Comparison of ENCODE assay signal across 8 cellular contexts in genomic region chr1:28259252-28259934, GRCh38. TPM values are rescaled to one million over a fixed set of nuclear protein-coding genes. Genes with fewer than 3 reads are reported as not detected.
A peak's percentile ranks its signal among the peaks of the same experiment; 100 is the strongest.
DNase-seq lines count a peak whose midpoint lies in the region; TF ChIP-seq lines count a peak whose summit lies in the region.

Gene SESN2, plus strand, starts transcription at chr1:28259518. Its CDS starts 330 bp downstream, at chr1:28259848.

- peak within 1 kb of the TSS; percentile 98 for H3K18ac ChIP-seq in neuronal stem cell (ENCODE audit: low read length)

- no peak within 1 kb of the TSS for H4K91ac ChIP-seq in neuronal stem cell (ENCODE audit: low read depth, low read length, poor library complexity)

- H3K36me3 ChIP-seq in neuronal stem cell (replicated peaks in 1 of 2; ENCODE audit: control insufficient read depth in 2 of 2, insufficient read depth in 2 of 2, low read length in 2 of 2), result no peaks in the 10 kb centered on the region

- H3K4me2 ChIP-seq in neuronal stem cell (ENCODE audit: insufficient read depth, low read length, poor library complexity, severe bottlenecking), result peak within 1 kb of the TSS; percentile 63

- no peaks in the 10 kb centered on the region for H3K9me3 Mint-ChIP-seq in activated naive CD4-positive, alpha-beta T cell treated with anti-CD3 and anti-CD28 coated beads for 36 hours

- in situ Hi-C loops in SK-MEL-5 (cut with HindIII; ENCODE audit: low pct_unique_long_range_greater_than_20kb, low sequenced_read_pairs), result no loop called here

- CTCF ChIA-PET in HEK293T (lab: Yijun Ruan, JAX), result interaction anchor here (0.7 to 2.2 kb wide), 3 partner anchors 10 to 23 kb away, joined by 3 to 20 read pairs (median 5); partner anchors contain the start of gene ATP5IF1
- CTCF ChIA-PET in activated naive CD4-positive, alpha-beta T cell treated with anti-CD3 and anti-CD28 coated beads for 36 hours (lab: Charles Lee), result interaction anchor here (5.1 kb wide), 1 partner anchor 11 kb away, joined by 50 read pairs; no protein-coding TSS in a partner anchor

- H3K4me3 ChIP-seq in neuronal stem cell (ENCODE audit: low read length in 2 of 2), result peak within 1 kb of the TSS; percentile 87 to 99

- H2BK120ac ChIP-seq in neuronal stem cell (ENCODE audit: low read depth, low read length), result peak within 1 kb of the TSS; percentile 38

- H4K8ac ChIP-seq in neuronal stem cell (ENCODE audit: low read depth, low read length), result no peak within 1 kb of the TSS

- intact Hi-C loops in activated naive CD4-positive, alpha-beta T cell treated with anti-CD3 and anti-CD28 coated beads for 36 hours (cut with micrococcal nuclease), result loop anchor here (1.0 to 5.0 kb wide), 6 partner anchors 10 to 487 kb away; partner anchors contain the start of genes DNAJC8, MED18 and STX12

- peaks cover 45% of the 10 kb centered on the region for H3K4me1 Mint-ChIP-seq in activated naive CD4-positive, alpha-beta T cell treated with anti-CD3 and anti-CD28 coated beads for 36 hours (ENCODE audit: low read depth)

- peak within 1 kb of the TSS; percentile 94 for H3K27ac Mint-ChIP-seq in activated naive CD4-positive, alpha-beta T cell treated with anti-CD3 and anti-CD28 coated beads for 36 hours

- peaks cover 13% of the 10 kb centered on the region for H3K36me3 Mint-ChIP-seq in activated naive CD4-positive, alpha-beta T cell treated with anti-CD3 and anti-CD28 coated beads for 36 hours (ENCODE audit: low read depth)

- no CpG with 5 or more reads among the region's 76 CpGs for WGBS in neuronal stem cell (ENCODE audit: extremely low coverage in 2 of 2, insufficient read length in 2 of 2, insufficient replicate concordance in 1 of 2), 2 donors

- H3K14ac ChIP-seq in neuronal stem cell (ENCODE audit: low read length), result peak within 1 kb of the TSS; percentile 51

- peak within 1 kb of the TSS; percentile 95 for H2BK15ac ChIP-seq in neuronal stem cell (ENCODE audit: low read length)

- H3K23ac ChIP-seq in neuronal stem cell (ENCODE audit: low read depth, low read length, poor library complexity), result peak within 1 kb of the TSS; percentile 97

- H3K79me1 ChIP-seq in neuronal stem cell (ENCODE audit: low read depth, low read length), result no peaks in the 10 kb centered on the region

- H3K4ac ChIP-seq in neuronal stem cell (ENCODE audit: low read length), result no peak within 1 kb of the TSS

- H3K9me3 ChIP-seq in neuronal stem cell (replicated peaks in 1 of 2; ENCODE audit: control insufficient read depth in 2 of 2, insufficient read depth in 1 of 2, low read depth in 1 of 2, low read length in 2 of 2), result no peaks in the 10 kb centered on the region

- peak within 1 kb of the TSS; percentile 68 for H3K4me3 Mint-ChIP-seq in activated naive CD4-positive, alpha-beta T cell treated with anti-CD3 and anti-CD28 coated beads for 36 hours

- H3K9ac ChIP-seq in neuronal stem cell (ENCODE audit: low read depth, low read length, poor library complexity), result peak within 1 kb of the TSS; percentile 95

- H3K4me1 ChIP-seq in neuronal stem cell (ENCODE audit: control insufficient read depth in 2 of 2, insufficient read depth in 1 of 2, low read depth in 1 of 2, low read length in 2 of 2), result peaks cover 9 to 10% of the 10 kb centered on the region in 2 donors

- no peaks in the 10 kb centered on the region for H3K27me3 Mint-ChIP-seq in activated naive CD4-positive, alpha-beta T cell treated with anti-CD3 and anti-CD28 coated beads for 36 hours (ENCODE audit: low read depth)

- no peak within 1 kb of the TSS for H2BK12ac ChIP-seq in neuronal stem cell (ENCODE audit: low read length)

- H3K27ac ChIP-seq in neuronal stem cell (replicated peaks; ENCODE audit: low read length), result peak within 1 kb of the TSS; percentile 90

- H2AK5ac ChIP-seq in neuronal stem cell (ENCODE audit: low read depth, low read length), result peak within 1 kb of the TSS; percentile 43

- H2AFZ ChIP-seq in neuronal stem cell (ENCODE audit: low read length), result peak within 1 kb of the TSS; percentile 94

- POLR2A ChIA-PET in HEK293T (lab: Yijun Ruan, JAX), result interaction anchor here (0.7 to 7.2 kb wide), 16 partner anchors 10 to 171 kb away, joined by 3 to 89 read pairs (median 4); partner anchors contain the start of genes ATP5IF1, EYA3, MED18 and PHACTR4

- DNase-seq in GF-D8 (lab: John Stamatoyannopoulos, UW) (peak; percentile 88), HEK293T (ENCODE audit: extremely low spot score) (peak; percentile 100), MV-4-11 (lab: John Stamatoyannopoulos, UW) (peak; percentile 99), SK-MEL-5 (ENCODE audit: low read depth, low spot score) (peak; percentile 97), foreskin melanocyte (peak; percentile 96), neuronal stem cell (ENCODE audit: low spot score) (peak; percentile 98)
- peak; percentile 100 for DNase-seq in activated naive CD4-positive, alpha-beta T cell treated with anti-CD3 and anti-CD28 coated beads for 36 hours

- peaks cover 0 to 5% (median 0%) of the 10 kb centered on the region in 3 experiments for H3K27me3 ChIP-seq in neuronal stem cell (ENCODE audit: control insufficient read depth in 3 of 3, insufficient read depth in 3 of 3, low read depth in 1 of 3, low read length in 3 of 3)

- H2BK5ac ChIP-seq in neuronal stem cell (ENCODE audit: low read length), result peak within 1 kb of the TSS; percentile 89

- no peak for TF ChIP-seq CTCF in subcutaneous adipose tissue (IDR thresholded peaks at IDR 0.05; ENCODE audit: low read depth)

TF ChIP-seq in HEK293T, 16 proteins besides CTCF, POLR2A, EP300 and RAD21:
- TF ChIP-seq SUZ12 (IDR thresholded peaks at IDR 0.05) (no peak), ELF4 (IDR thresholded peaks at IDR 0.05) (peak; percentile 92; the same call in 1 of the 2 replicates), PKNOX1 (IDR thresholded peaks at IDR 0.05) (peak; percentile 90)

RNA-seq across cellular contexts. Expression of gene SESN2, which starts in this region (rescaled TPM):
- total RNA-seq in SK-MEL-5 (2014; rRNA removed; shearing (Covaris generic)), result 33.5 and 43.1 TPM in 2 replicates
- polyA plus RNA-seq in SK-MEL-5 (2015; cell fraction: cytosol; rRNA removed), result 89.7 and 99.2 TPM in 2 replicates
- 63.3 and 64.8 TPM in 2 replicates for polyA plus RNA-seq in SK-MEL-5 (2015; cell fraction: nucleus; rRNA removed)
- total RNA-seq in activated naive CD4-positive, alpha-beta T cell treated with anti-CD3 and anti-CD28 coated beads for 36 hours, result 10 to 100 TPM; 46.2 to 46.9 TPM
- 15.8 TPM for polyA plus RNA-seq in neuronal stem cell (2013, experiment 1 of 2)
- 15.7 TPM for polyA plus RNA-seq in neuronal stem cell (2013, experiment 2 of 2)
- 10 to 100 TPM in 3 of 4 donors, 1 to 10 TPM in 1; 8.3 to 18.5 (median 12.8) TPM for total RNA-seq in subcutaneous adipose tissue

Comparison
In these comparisons a context has a peak if more than half of its experiments do, and no peak if none do; other contexts are left out.
1. Peak in every context shown above with its lines: DNase-seq, H3K4me3 ChIP-seq and H3K27ac ChIP-seq.